In genomic region chr6:154446984-154447383, GRCh38 we compare ENCODE assay signal across 16 cellular contexts.
DNase-seq lines count a peak whose midpoint lies in the region; ATAC-seq and TF ChIP-seq lines count a peak whose summit lies in the region.
"Had no signal": no experiment of that assay in that cellular context is flagged by ENCODE, and none has a peak within 500 bp of the region (broad histone marks: within the 10 kb centered on the region; RNA-seq: fewer than 3 reads in every experiment).

No MANE protein-coding gene starts in this region.

- DNase-seq in Right ventricle myocardium inferior (ENCODE audit: missing footprints) (no peak), cardiac septum (ENCODE audit: low spot score) (no peak), body of pancreas (no peak), left ventricle myocardium superior (no peak), medulla oblongata (ENCODE audit: extremely low spot score) (no peak)
- DNase-seq: 8988T; AML-193; Caco-2; CD8-positive, alpha-beta memory T cell; DND-41; GF-D8; HFFc6 had no signal

- no peaks in the 10 kb centered on the region for H3K9me3 ChIP-seq in body of pancreas
- no peaks in the 10 kb centered on the region for H3K9me3 ChIP-seq in stomach smooth muscle (ENCODE audit: control insufficient read depth in 2 of 2, low read length in 2 of 2)
- H3K9me3 ChIP-seq: BLaER1, Caco-2 had no signal

- H3K4me3 ChIP-seq in body of pancreas (no peak overlapping the region), stomach smooth muscle (ENCODE audit: low read length in 2 of 2) (no peak overlapping the region)
- H3K4me3 ChIP-seq: BLaER1 had no signal

- peak; percentile 25 for ATAC-seq in Right ventricle myocardium inferior
- ATAC-seq in body of pancreas: no peak
- peak; percentile 28 for ATAC-seq in left ventricle myocardium superior
- ATAC-seq in HG02981 (IDR thresholded peaks at IDR 0.05; ENCODE audit: unreplicated experiment): no peak
- ATAC-seq in HG02840 (IDR thresholded peaks at IDR 0.05; ENCODE audit: low FRiP score, unreplicated experiment): no peak

- intact Hi-C loops in Right ventricle myocardium inferior (cut with DNase I) (loop anchor here (5.0 kb wide), 1 partner anchor 60 kb away; no protein-coding TSS in a partner anchor), cardiac septum (cut with DNase I) (no loop called here), body of pancreas (cut with DNase I) (no loop called here), left ventricle myocardium superior (cut with micrococcal nuclease) (no loop called here)

- WGBS in body of pancreas, 2 donors: 89 to 92% methylated on average over 8 of the region's 8 CpGs

- TF ChIP-seq CTCF in body of pancreas (IDR thresholded peaks at IDR 0.05): no peak

- peaks cover 53% of the 10 kb centered on the region for H3K4me1 ChIP-seq in body of pancreas
- peaks cover 24% of the 10 kb centered on the region for H3K4me1 ChIP-seq in stomach smooth muscle (ENCODE audit: control insufficient read depth, insufficient read depth, low read length)

- peaks cover 0 to 4% of the 10 kb centered on the region in 2 donors for H3K36me3 ChIP-seq in body of pancreas (replicated peaks in 1 of 2; ENCODE audit: insufficient read depth in 1 of 2, low read depth in 2 of 2)
- H3K36me3 ChIP-seq in stomach smooth muscle (ENCODE audit: control insufficient read depth in 2 of 2, insufficient read depth in 2 of 2, low read length in 2 of 2): peaks cover 0 to 1% of the 10 kb centered on the region in 2 donors

- H3K9ac ChIP-seq in stomach smooth muscle (ENCODE audit: low read length in 2 of 2): no peak overlapping the region
- H3K9ac ChIP-seq: BLaER1 had no signal

- TF ChIP-seq POLR2A in body of pancreas (IDR thresholded peaks at IDR 0.05): no peak

- no peaks in the 10 kb centered on the region for H3K27me3 ChIP-seq in body of pancreas
- H3K27me3 ChIP-seq in stomach smooth muscle (ENCODE audit: control insufficient read depth in 1 of 2, insufficient read depth in 2 of 2, low read length in 2 of 2): no peaks in the 10 kb centered on the region
- H3K27me3 ChIP-seq: BLaER1 had no signal

- peak overlapping the region in 3 of 4 donors; percentile 27 to 68 (median 52) for H3K27ac ChIP-seq in body of pancreas
- H3K27ac ChIP-seq in stomach smooth muscle (ENCODE audit: low read length): peak overlapping the region; percentile 61
- H3K27ac ChIP-seq: BLaER1 had no signal

Comparison
In these comparisons a context has a peak if more than half of its experiments do, and no peak if none do; other contexts are left out.
1. ATAC-seq: peak in Right ventricle myocardium inferior (single experiment) and left ventricle myocardium superior (single experiment); none in body of pancreas (single experiment), HG02981 (single experiment) and HG02840 (single experiment).